1 cellular context compared by ENCODE assay signal in the genomic region with DNA sequence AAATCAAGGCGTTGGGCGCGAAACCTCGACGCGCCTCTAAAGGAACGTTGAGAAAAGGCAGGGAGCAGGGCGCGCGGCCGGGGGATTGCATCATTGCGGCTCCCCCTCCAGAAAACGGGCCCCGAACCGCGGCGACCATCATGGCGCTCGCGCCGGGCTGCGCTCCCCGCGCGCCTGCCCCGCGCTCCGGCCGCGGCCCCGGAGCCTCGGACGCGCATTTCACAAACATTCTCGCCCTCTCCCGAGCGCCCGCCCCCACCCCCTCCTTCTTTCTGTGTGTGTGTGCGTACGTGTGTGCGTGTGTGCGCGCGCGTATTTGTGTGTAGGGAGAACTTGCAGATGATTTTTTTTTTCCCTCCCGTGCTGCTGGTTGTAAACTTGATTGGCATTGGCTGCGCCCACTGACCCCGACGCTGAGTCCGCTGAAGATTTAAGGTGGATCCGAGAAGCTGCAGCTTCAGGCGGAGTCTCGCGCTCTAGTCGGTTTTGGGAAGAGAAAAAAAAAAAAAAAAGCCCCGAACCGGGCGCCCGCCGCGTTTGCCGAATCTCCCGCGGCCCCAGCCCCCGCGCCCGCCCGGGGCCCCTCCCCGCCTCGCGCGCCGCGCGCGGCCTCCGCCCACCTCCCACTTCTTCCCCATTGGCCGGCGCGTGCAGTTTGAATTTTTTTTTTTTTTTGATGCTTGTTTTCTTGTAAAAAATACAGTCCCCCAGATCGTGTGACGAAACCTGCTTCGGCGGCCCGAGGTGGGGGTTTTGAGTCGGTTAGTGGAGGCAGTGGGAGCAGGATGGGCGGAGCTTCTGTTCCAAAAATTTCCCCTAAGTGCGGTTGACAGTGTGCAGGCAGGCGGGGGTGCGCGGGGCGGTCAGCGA.
TF ChIP-seq lines count a peak whose summit lies in the region.

No MANE protein-coding gene starts in this region.

TF ChIP-seq in K562, 482 proteins besides CTCF, POLR2A, EP300 and RAD21 (continued from another document and continues in another):
- TF ChIP-seq, protein P1, sequence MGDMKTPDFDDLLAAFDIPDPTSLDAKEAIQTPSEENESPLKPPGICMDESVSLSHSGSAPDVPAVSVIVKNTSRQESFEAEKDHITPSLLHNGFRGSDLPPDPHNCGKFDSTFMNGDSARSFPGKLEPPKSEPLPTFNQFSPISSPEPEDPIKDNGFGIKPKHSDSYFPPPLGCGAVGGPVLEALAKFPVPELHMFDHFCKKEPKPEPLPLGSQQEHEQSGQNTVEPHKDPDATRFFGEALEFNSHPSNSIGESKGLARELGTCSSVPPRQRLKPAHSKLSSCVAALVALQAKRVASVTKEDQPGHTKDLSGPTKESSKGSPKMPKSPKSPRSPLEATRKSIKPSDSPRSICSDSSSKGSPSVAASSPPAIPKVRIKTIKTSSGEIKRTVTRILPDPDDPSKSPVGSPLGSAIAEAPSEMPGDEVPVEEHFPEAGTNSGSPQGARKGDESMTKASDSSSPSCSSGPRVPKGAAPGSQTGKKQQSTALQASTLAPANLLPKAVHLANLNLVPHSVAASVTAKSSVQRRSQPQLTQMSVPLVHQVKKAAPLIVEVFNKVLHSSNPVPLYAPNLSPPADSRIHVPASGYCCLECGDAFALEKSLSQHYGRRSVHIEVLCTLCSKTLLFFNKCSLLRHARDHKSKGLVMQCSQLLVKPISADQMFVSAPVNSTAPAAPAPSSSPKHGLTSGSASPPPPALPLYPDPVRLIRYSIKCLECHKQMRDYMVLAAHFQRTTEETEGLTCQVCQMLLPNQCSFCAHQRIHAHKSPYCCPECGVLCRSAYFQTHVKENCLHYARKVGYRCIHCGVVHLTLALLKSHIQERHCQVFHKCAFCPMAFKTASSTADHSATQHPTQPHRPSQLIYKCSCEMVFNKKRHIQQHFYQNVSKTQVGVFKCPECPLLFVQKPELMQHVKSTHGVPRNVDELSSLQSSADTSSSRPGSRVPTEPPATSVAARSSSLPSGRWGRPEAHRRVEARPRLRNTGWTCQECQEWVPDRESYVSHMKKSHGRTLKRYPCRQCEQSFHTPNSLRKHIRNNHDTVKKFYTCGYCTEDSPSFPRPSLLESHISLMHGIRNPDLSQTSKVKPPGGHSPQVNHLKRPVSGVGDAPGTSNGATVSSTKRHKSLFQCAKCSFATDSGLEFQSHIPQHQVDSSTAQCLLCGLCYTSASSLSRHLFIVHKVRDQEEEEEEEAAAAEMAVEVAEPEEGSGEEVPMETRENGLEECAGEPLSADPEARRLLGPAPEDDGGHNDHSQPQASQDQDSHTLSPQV (IDR thresholded peaks at IDR 0.05): no peak
- TF ChIP-seq, protein P2, sequence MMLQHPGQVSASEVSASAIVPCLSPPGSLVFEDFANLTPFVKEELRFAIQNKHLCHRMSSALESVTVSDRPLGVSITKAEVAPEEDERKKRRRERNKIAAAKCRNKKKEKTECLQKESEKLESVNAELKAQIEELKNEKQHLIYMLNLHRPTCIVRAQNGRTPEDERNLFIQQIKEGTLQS (IDR thresholded peaks at IDR 0.05): peak; percentile 86
- TF ChIP-seq, protein P2 (CRISPR knock-in tag; conservative IDR thresholded peaks at IDR 0.05): 0 out of 2 replicates have a peak, but pooled peaks have one; percentile 27
- TF ChIP-seq, protein P3, sequence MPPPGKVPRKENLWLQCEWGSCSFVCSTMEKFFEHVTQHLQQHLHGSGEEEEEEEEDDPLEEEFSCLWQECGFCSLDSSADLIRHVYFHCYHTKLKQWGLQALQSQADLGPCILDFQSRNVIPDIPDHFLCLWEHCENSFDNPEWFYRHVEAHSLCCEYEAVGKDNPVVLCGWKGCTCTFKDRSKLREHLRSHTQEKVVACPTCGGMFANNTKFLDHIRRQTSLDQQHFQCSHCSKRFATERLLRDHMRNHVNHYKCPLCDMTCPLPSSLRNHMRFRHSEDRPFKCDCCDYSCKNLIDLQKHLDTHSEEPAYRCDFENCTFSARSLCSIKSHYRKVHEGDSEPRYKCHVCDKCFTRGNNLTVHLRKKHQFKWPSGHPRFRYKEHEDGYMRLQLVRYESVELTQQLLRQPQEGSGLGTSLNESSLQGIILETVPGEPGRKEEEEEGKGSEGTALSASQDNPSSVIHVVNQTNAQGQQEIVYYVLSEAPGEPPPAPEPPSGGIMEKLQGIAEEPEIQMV (tag; conservative IDR thresholded peaks at IDR 0.05; ENCODE audit: low read depth): no peak
- TF ChIP-seq, protein P4, sequence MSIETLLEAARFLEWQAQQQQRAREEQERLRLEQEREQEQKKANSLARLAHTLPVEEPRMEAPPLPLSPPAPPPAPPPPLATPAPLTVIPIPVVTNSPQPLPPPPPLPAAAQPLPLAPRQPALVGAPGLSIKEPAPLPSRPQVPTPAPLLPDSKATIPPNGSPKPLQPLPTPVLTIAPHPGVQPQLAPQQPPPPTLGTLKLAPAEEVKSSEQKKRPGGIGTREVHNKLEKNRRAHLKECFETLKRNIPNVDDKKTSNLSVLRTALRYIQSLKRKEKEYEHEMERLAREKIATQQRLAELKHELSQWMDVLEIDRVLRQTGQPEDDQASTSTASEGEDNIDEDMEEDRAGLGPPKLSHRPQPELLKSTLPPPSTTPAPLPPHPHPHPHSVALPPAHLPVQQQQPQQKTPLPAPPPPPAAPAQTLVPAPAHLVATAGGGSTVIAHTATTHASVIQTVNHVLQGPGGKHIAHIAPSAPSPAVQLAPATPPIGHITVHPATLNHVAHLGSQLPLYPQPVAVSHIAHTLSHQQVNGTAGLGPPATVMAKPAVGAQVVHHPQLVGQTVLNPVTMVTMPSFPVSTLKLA (conservative IDR thresholded peaks at IDR 0.05): no peak; a peak in 1 of 4 replicates
- TF ChIP-seq SMARCC2 (IDR thresholded peaks at IDR 0.05; ENCODE audit: low read depth) (no peak), ZNF263 (CRISPR knock-in tag; IDR thresholded peaks at IDR 0.05; ENCODE audit: borderline replicate concordance) (no peak), U2AF1 (optimal IDR thresholded peaks at IDR 0.05; ENCODE audit: low read depth, low read length) (no peak), ASH1L (IDR thresholded peaks at IDR 0.05; ENCODE audit: borderline replicate concordance, low read depth, partially characterized antibody) (no peak), ZNF212 (CRISPR knock-in tag; IDR thresholded peaks at IDR 0.05) (no peak), ZNF77 (CRISPR knock-in tag; IDR thresholded peaks at IDR 0.05) (no peak), BRF1 (IDR thresholded peaks at IDR 0.05; ENCODE audit: borderline replicate concordance, extremely low read depth, insufficient read length) (no peak), LARP7 (IDR thresholded peaks at IDR 0.05) (no peak), SLC30A9 (CRISPR knock-in tag; IDR thresholded peaks at IDR 0.05) (no peak), KDM1A (IDR thresholded peaks at IDR 0.05) (no peak), CREB1 (IDR thresholded peaks at IDR 0.05) (no peak), CREB1 (CRISPR knock-in tag; IDR thresholded peaks at IDR 0.05) (no peak), ZNF354B (CRISPR knock-in tag; IDR thresholded peaks at IDR 0.05) (no peak), ZZZ3 (IDR thresholded peaks at IDR 0.05) (no peak), SMAD4 (CRISPR knock-in tag; conservative IDR thresholded peaks at IDR 0.05) (0 out of 2 replicates have a peak, but pooled peaks have one; percentile 28), ZNF668 (CRISPR knock-in tag; IDR thresholded peaks at IDR 0.05) (no peak), CBFA2T2 (conservative IDR thresholded peaks at IDR 0.05) (no peak), ZNF316 (IDR thresholded peaks at IDR 0.05) (no peak), SMC3 (conservative IDR thresholded peaks at IDR 0.05; ENCODE audit: insufficient read depth, low read depth, low read length) (no peak), FOSL1 (tag; conservative IDR thresholded peaks at IDR 0.05) (peak; percentile 59), ZNF143 (CRISPR knock-in tag; IDR thresholded peaks at IDR 0.05) (no peak), ZBED1 (IDR thresholded peaks at IDR 0.05) (no peak), ZFP30 (CRISPR knock-in tag; IDR thresholded peaks at IDR 0.05; ENCODE audit: borderline replicate concordance) (no peak), STAG1 (CRISPR knock-in tag; IDR thresholded peaks at IDR 0.05; ENCODE audit: borderline replicate concordance) (no peak), TFAM (CRISPR knock-in tag; conservative IDR thresholded peaks at IDR 0.05) (no peak), ZNF76 (CRISPR knock-in tag; IDR thresholded peaks at IDR 0.05; ENCODE audit: borderline replicate concordance) (no peak), ZNF217 (CRISPR knock-in tag; IDR thresholded peaks at IDR 0.05) (no peak), ZNF408 (CRISPR knock-in tag; IDR thresholded peaks at IDR 0.05; ENCODE audit: low read depth) (no peak), C11orf30 (IDR thresholded peaks at IDR 0.05; ENCODE audit: low read depth) (no peak), SMARCB1 (IDR thresholded peaks at IDR 0.05; ENCODE audit: insufficient read length, low read depth) (no peak), OTX1 (CRISPR knock-in tag; IDR thresholded peaks at IDR 0.05) (no peak), POLR2B (IDR thresholded peaks at IDR 0.05; ENCODE audit: low read depth, partially characterized antibody) (no peak), ZNF79 (CRISPR knock-in tag; IDR thresholded peaks at IDR 0.05; ENCODE audit: low read depth) (no peak), XRCC5 (IDR thresholded peaks at IDR 0.05; ENCODE audit: low read depth, low read length) (no peak)
- TF ChIP-seq, protein P5, sequence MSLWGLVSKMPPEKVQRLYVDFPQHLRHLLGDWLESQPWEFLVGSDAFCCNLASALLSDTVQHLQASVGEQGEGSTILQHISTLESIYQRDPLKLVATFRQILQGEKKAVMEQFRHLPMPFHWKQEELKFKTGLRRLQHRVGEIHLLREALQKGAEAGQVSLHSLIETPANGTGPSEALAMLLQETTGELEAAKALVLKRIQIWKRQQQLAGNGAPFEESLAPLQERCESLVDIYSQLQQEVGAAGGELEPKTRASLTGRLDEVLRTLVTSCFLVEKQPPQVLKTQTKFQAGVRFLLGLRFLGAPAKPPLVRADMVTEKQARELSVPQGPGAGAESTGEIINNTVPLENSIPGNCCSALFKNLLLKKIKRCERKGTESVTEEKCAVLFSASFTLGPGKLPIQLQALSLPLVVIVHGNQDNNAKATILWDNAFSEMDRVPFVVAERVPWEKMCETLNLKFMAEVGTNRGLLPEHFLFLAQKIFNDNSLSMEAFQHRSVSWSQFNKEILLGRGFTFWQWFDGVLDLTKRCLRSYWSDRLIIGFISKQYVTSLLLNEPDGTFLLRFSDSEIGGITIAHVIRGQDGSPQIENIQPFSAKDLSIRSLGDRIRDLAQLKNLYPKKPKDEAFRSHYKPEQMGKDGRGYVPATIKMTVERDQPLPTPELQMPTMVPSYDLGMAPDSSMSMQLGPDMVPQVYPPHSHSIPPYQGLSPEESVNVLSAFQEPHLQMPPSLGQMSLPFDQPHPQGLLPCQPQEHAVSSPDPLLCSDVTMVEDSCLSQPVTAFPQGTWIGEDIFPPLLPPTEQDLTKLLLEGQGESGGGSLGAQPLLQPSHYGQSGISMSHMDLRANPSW (CRISPR knock-in tag; IDR thresholded peaks at IDR 0.05): no peak
- TF ChIP-seq, protein P6, sequence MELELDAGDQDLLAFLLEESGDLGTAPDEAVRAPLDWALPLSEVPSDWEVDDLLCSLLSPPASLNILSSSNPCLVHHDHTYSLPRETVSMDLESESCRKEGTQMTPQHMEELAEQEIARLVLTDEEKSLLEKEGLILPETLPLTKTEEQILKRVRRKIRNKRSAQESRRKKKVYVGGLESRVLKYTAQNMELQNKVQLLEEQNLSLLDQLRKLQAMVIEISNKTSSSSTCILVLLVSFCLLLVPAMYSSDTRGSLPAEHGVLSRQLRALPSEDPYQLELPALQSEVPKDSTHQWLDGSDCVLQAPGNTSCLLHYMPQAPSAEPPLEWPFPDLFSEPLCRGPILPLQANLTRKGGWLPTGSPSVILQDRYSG (tag; conservative IDR thresholded peaks at IDR 0.05; ENCODE audit: low read depth): no peak
- TF ChIP-seq, protein P7, sequence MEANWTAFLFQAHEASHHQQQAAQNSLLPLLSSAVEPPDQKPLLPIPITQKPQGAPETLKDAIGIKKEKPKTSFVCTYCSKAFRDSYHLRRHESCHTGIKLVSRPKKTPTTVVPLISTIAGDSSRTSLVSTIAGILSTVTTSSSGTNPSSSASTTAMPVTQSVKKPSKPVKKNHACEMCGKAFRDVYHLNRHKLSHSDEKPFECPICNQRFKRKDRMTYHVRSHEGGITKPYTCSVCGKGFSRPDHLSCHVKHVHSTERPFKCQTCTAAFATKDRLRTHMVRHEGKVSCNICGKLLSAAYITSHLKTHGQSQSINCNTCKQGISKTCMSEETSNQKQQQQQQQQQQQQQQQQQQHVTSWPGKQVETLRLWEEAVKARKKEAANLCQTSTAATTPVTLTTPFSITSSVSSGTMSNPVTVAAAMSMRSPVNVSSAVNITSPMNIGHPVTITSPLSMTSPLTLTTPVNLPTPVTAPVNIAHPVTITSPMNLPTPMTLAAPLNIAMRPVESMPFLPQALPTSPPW (CRISPR knock-in tag; IDR thresholded peaks at IDR 0.05): peak; percentile 98
- TF ChIP-seq, protein P8, sequence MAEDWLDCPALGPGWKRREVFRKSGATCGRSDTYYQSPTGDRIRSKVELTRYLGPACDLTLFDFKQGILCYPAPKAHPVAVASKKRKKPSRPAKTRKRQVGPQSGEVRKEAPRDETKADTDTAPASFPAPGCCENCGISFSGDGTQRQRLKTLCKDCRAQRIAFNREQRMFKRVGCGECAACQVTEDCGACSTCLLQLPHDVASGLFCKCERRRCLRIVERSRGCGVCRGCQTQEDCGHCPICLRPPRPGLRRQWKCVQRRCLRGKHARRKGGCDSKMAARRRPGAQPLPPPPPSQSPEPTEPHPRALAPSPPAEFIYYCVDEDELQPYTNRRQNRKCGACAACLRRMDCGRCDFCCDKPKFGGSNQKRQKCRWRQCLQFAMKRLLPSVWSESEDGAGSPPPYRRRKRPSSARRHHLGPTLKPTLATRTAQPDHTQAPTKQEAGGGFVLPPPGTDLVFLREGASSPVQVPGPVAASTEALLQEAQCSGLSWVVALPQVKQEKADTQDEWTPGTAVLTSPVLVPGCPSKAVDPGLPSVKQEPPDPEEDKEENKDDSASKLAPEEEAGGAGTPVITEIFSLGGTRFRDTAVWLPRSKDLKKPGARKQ (CRISPR knock-in tag; IDR thresholded peaks at IDR 0.05): no peak
- TF ChIP-seq, protein P9, sequence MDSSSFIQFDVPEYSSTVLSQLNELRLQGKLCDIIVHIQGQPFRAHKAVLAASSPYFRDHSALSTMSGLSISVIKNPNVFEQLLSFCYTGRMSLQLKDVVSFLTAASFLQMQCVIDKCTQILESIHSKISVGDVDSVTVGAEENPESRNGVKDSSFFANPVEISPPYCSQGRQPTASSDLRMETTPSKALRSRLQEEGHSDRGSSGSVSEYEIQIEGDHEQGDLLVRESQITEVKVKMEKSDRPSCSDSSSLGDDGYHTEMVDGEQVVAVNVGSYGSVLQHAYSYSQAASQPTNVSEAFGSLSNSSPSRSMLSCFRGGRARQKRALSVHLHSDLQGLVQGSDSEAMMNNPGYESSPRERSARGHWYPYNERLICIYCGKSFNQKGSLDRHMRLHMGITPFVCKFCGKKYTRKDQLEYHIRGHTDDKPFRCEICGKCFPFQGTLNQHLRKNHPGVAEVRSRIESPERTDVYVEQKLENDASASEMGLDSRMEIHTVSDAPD (CRISPR knock-in tag; IDR thresholded peaks at IDR 0.05): no peak
- TF ChIP-seq, protein P10, sequence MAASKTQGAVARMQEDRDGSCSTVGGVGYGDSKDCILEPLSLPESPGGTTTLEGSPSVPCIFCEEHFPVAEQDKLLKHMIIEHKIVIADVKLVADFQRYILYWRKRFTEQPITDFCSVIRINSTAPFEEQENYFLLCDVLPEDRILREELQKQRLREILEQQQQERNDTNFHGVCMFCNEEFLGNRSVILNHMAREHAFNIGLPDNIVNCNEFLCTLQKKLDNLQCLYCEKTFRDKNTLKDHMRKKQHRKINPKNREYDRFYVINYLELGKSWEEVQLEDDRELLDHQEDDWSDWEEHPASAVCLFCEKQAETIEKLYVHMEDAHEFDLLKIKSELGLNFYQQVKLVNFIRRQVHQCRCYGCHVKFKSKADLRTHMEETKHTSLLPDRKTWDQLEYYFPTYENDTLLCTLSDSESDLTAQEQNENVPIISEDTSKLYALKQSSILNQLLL (CRISPR knock-in tag; IDR thresholded peaks at IDR 0.05; ENCODE audit: borderline replicate concordance): no peak
